Comparison of ENCODE assay signal across 4 cellular contexts in the genomic region with DNA sequence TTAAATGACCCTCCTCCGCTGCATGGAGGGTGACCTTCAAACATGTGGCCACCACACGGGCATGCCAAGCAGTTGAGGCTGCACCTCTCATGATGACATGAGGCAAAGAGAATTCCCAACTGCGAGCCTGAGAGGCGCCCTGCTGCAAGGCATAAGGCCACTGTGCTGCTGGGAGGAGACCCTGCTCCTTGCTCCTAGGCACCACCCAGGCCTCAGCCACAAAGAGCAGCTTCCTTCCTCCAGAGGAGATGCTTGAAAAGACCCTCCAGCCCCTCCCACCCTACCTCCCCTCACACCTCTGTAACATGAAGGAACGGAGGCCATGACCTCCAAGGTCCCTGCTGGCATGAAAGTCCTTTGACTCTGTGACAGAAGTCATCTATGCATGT.
"Had no signal": no experiment of that assay in that cellular context is flagged by ENCODE, and none has a peak within 500 bp of the region (broad histone marks: within the 10 kb centered on the region; RNA-seq: fewer than 3 reads in every experiment).

No MANE protein-coding gene starts in this region.

- DNase-seq: H9, HCEC 1CT, IMR-90 had no signal

- H3K4me3 ChIP-seq: GM23338 had no signal

- H3K9me3 Mint-ChIP-seq: GM23338, H9 had no signal

- H3K4me3 Mint-ChIP-seq: GM23338, H9 had no signal

- H3K27ac Mint-ChIP-seq: GM23338 had no signal
